Comparison of ENCODE assay signal across 15 cellular contexts in genomic region chr14:73311710-73312035, GRCh38.
DNase-seq lines count a peak whose midpoint lies in the region; ATAC-seq and TF ChIP-seq lines count a peak whose summit lies in the region.
"Had no signal": no experiment of that assay in that cellular context is flagged by ENCODE, and none has a peak within 500 bp of the region (broad histone marks: within the 10 kb centered on the region; RNA-seq: fewer than 3 reads in every experiment).

No MANE protein-coding gene starts in this region.

- H3K9me3 ChIP-seq in parathyroid adenoma (ENCODE audit: control insufficient read depth, low read length) = no peaks in the 10 kb centered on the region
- H3K9me3 ChIP-seq: suprapubic skin had no signal

- H3K9ac ChIP-seq in parathyroid adenoma = no peak overlapping the region

- H3K4me1 Mint-ChIP-seq in activated T-helper 17 cell treated with anti-CD3 and anti-CD28 coated beads, Interleukin-2, amount 50 U/mL, for 72 hours = peaks cover 6% of the 10 kb centered on the region
- H3K4me1 Mint-ChIP-seq in activated naive CD8-positive, alpha-beta T cell treated with anti-CD3 and anti-CD28 coated beads for 36 hours = peaks cover 8% of the 10 kb centered on the region

- no peak overlapping the region for H2AFZ ChIP-seq in parathyroid adenoma

- H3K4me3 Mint-ChIP-seq in activated T-helper 17 cell treated with anti-CD3 and anti-CD28 coated beads, Interleukin-2, amount 50 U/mL, for 72 hours = peak overlapping the region; percentile 55
- no peak overlapping the region for H3K4me3 Mint-ChIP-seq in activated naive CD8-positive, alpha-beta T cell treated with anti-CD3 and anti-CD28 coated beads for 36 hours
- H3K4me3 Mint-ChIP-seq: activated naive CD8-positive, alpha-beta T cell treated with anti-CD3 and anti-CD28 coated beads, Interleukin-2, amount 50 U/mL, for 24 hours; activated T-cell treated with anti-CD3 and anti-CD28 coated beads, Interleukin-2, amount 50 U/mL, for 4 hours; CD4-positive, CD25-positive, alpha-beta regulatory T cell; T-helper 1 cell treated with Interleukin-12 subunit alpha and Interleukin-12 subunit beta and Interleukin-4 antibody, amounts not matched to agents 30 μg/mL and 1 μg/mL, for 36 hours had no signal

- H3K36me3 ChIP-seq in parathyroid adenoma (ENCODE audit: control insufficient read depth, insufficient read depth, low read length) = no peaks in the 10 kb centered on the region
- H3K36me3 ChIP-seq: suprapubic skin had no signal

- H3K4me1 ChIP-seq in parathyroid adenoma = no peaks in the 10 kb centered on the region

- TF ChIP-seq CTCF in NB4 (IDR thresholded peaks at IDR 0.05; ENCODE audit: low read depth, low read length) (no peak), parathyroid adenoma (IDR thresholded peaks at IDR 0.05) (no peak)

- H3K27me3 ChIP-seq in parathyroid adenoma (ENCODE audit: control insufficient read depth, insufficient read depth, low read length) = no peaks in the 10 kb centered on the region
- H3K27me3 ChIP-seq: suprapubic skin had no signal

- no peak overlapping the region for H3K4me2 ChIP-seq in parathyroid adenoma (ENCODE audit: low read length)

- H3K27ac ChIP-seq in parathyroid adenoma = peak overlapping the region; percentile 43
- H3K27ac ChIP-seq: suprapubic skin had no signal

- peaks cover 5% of the 10 kb centered on the region for H3K79me2 ChIP-seq in parathyroid adenoma

- no peak for TF ChIP-seq POLR2A in NB4 (IDR thresholded peaks at IDR 0.05; ENCODE audit: extremely low read depth, insufficient read length)

- ATAC-seq in activated T-helper 17 cell treated with anti-CD3 and anti-CD28 coated beads, Interleukin-2, amount 50 U/mL, for 72 hours (replicated peaks) = peak; percentile 48
- ATAC-seq: activated naive CD8-positive, alpha-beta T cell treated with anti-CD3 and anti-CD28 coated beads, Interleukin-2, amount 50 U/mL, for 24 hours; activated T-cell treated with anti-CD3 and anti-CD28 coated beads, Interleukin-2, amount 50 U/mL, for 4 hours had no signal

- H3K27me3 Mint-ChIP-seq in activated T-helper 17 cell treated with anti-CD3 and anti-CD28 coated beads, Interleukin-2, amount 50 U/mL, for 72 hours = no peaks in the 10 kb centered on the region
- no peaks in the 10 kb centered on the region for H3K27me3 Mint-ChIP-seq in activated naive CD8-positive, alpha-beta T cell treated with anti-CD3 and anti-CD28 coated beads for 36 hours
- H3K27me3 Mint-ChIP-seq: activated naive CD8-positive, alpha-beta T cell treated with anti-CD3 and anti-CD28 coated beads, Interleukin-2, amount 50 U/mL, for 24 hours; CD4-positive, CD25-positive, alpha-beta regulatory T cell had no signal

- DNase-seq in GF-D8 (lab: John Stamatoyannopoulos, UW) (peak; percentile 56), NB4 (ENCODE audit: low read depth) (no peak), superior temporal gyrus (ENCODE audit: extremely low spot score) (no peak)
- DNase-seq in activated naive CD8-positive, alpha-beta T cell treated with anti-CD3 and anti-CD28 coated beads for 36 hours = no peak
- DNase-seq in stimulated activated CD4-positive, alpha-beta T cell treated with anti-CD3 and anti-CD28 coated beads, Interleukin-12 subunit alpha, Interleukin-12 subunit beta, amount 100 ng/mL, for 4 hours = no peak
- DNase-seq: activated CD4-positive, alpha-beta T cell treated with anti-CD3 and anti-CD28 coated beads, Interleukin-2, amount 50 U/mL, for 1 hour; activated naive CD8-positive, alpha-beta T cell treated with anti-CD3 and anti-CD28 coated beads, Interleukin-2, amount 50 U/mL, for 24 hours; activated T-cell treated with anti-CD3 and anti-CD28 coated beads, Interleukin-2, amount 50 U/mL, for 4 hours; CD4-positive, CD25-positive, alpha-beta regulatory T cell; cerebellar nuclear complex; MM.1S had no signal

- no peak overlapping the region for H3K27ac Mint-ChIP-seq in activated T-helper 17 cell treated with anti-CD3 and anti-CD28 coated beads, Interleukin-2, amount 50 U/mL, for 72 hours
- H3K27ac Mint-ChIP-seq in activated naive CD8-positive, alpha-beta T cell treated with anti-CD3 and anti-CD28 coated beads for 36 hours = no peak overlapping the region
- H3K27ac Mint-ChIP-seq: activated naive CD8-positive, alpha-beta T cell treated with anti-CD3 and anti-CD28 coated beads, Interleukin-2, amount 50 U/mL, for 24 hours; T-helper 1 cell treated with Interleukin-12 subunit alpha and Interleukin-12 subunit beta and Interleukin-4 antibody, amounts not matched to agents 30 μg/mL and 1 μg/mL, for 36 hours had no signal

- H3K9me3 Mint-ChIP-seq in activated T-helper 17 cell treated with anti-CD3 and anti-CD28 coated beads, Interleukin-2, amount 50 U/mL, for 72 hours = no peaks in the 10 kb centered on the region
- H3K9me3 Mint-ChIP-seq in activated naive CD8-positive, alpha-beta T cell treated with anti-CD3 and anti-CD28 coated beads for 36 hours = no peaks in the 10 kb centered on the region
- H3K9me3 Mint-ChIP-seq: activated naive CD8-positive, alpha-beta T cell treated with anti-CD3 and anti-CD28 coated beads, Interleukin-2, amount 50 U/mL, for 24 hours; activated T-cell treated with anti-CD3 and anti-CD28 coated beads, Interleukin-2, amount 50 U/mL, for 4 hours; CD4-positive, CD25-positive, alpha-beta regulatory T cell; T-helper 1 cell treated with Interleukin-12 subunit alpha and Interleukin-12 subunit beta and Interleukin-4 antibody, amounts not matched to agents 30 μg/mL and 1 μg/mL, for 36 hours had no signal

- peaks cover 4% of the 10 kb centered on the region for H3K36me3 Mint-ChIP-seq in activated T-helper 17 cell treated with anti-CD3 and anti-CD28 coated beads, Interleukin-2, amount 50 U/mL, for 72 hours (ENCODE audit: low read depth)
- peaks cover 5% of the 10 kb centered on the region for H3K36me3 Mint-ChIP-seq in activated naive CD8-positive, alpha-beta T cell treated with anti-CD3 and anti-CD28 coated beads for 36 hours

- peak overlapping the region; percentile 19 for H3K4me3 ChIP-seq in NB4 (ENCODE audit: low read depth, low read length)
- no peak overlapping the region for H3K4me3 ChIP-seq in parathyroid adenoma (ENCODE audit: low read depth, low read length)
- H3K4me3 ChIP-seq: suprapubic skin had no signal
